ENCODE assay signal across 33 cellular contexts in genomic region chr5:52668139-52668538, GRCh38.
"Had no signal": no experiment of that assay in that cellular context is flagged by ENCODE, and none has a peak within 500 bp of the region (broad histone marks: within the 10 kb centered on the region; RNA-seq: fewer than 3 reads in every experiment).

No MANE protein-coding gene starts in this region.

- H3K36me3 Mint-ChIP-seq: activated CD8-positive, alpha-beta memory T cell treated with anti-CD3 and anti-CD28 coated beads, Interleukin-2, amount 10 ng/mL, durations not matched to agents 7 days and 5 days; activated naive CD4-positive, alpha-beta T cell treated with anti-CD3 and anti-CD28 coated beads, Interleukin-2, amount 10 ng/mL, durations not matched to agents 7 days and 5 days; activated naive CD4-positive, alpha-beta T cell treated with anti-CD3 and anti-CD28 coated beads, Interleukin-2, amount 50 U/mL, for 24 hours; activated naive CD8-positive, alpha-beta T cell; activated naive CD8-positive, alpha-beta T cell treated with anti-CD3 and anti-CD28 coated beads, Interleukin-2, amount 10 ng/mL, durations not matched to agents 7 days and 5 days; brain had no signal

- H3K36me3 ChIP-seq: ascending aorta, cardiac muscle cell had no signal

- H3K27ac Mint-ChIP-seq: activated CD4-positive, alpha-beta memory T cell treated with anti-CD3 and anti-CD28 coated beads, Interleukin-2, amount 10 ng/mL, durations not matched to agents 7 days and 5 days; activated CD4-positive, alpha-beta T cell treated with anti-CD3 and anti-CD28 coated beads for 36 hours; activated CD4-positive, alpha-beta T cell treated with anti-CD3 and anti-CD28 coated beads, Interleukin-2, amount 10 ng/mL, durations not matched to agents 7 days and 5 days; activated CD8-positive, alpha-beta T cell treated with anti-CD3 and anti-CD28 coated beads, Interleukin-2, amount 10 ng/mL, durations not matched to agents 7 days and 5 days; activated naive CD4-positive, alpha-beta T cell treated with anti-CD3 and anti-CD28 coated beads, Interleukin-2, amount 10 ng/mL, durations not matched to agents 7 days and 5 days; activated naive CD4-positive, alpha-beta T cell treated with anti-CD3 and anti-CD28 coated beads, Interleukin-2, amount 50 U/mL, for 24 hours; activated naive CD8-positive, alpha-beta T cell; activated naive CD8-positive, alpha-beta T cell treated with anti-CD3 and anti-CD28 coated beads, Interleukin-2, amount 10 ng/mL, durations not matched to agents 7 days and 5 days; activated naive CD8-positive, alpha-beta T cell treated with anti-CD3 and anti-CD28 coated beads, Interleukin-2, amount 50 U/mL, for 24 hours; activated T-cell treated with anti-CD3 and anti-CD28 coated beads, Interleukin-2, amount 50 U/mL, for 24 hours; activated T-helper 2 cell treated with anti-CD3 and anti-CD28 coated beads, Interferon-gamma antibody, Interleukin-2, Interleukin-4, amounts not matched to agents 10 μg/mL and 5 μg/mL and 100 μg/mL, durations not matched to agents 14 hours and 24 hours and 36 hours; brain; T-helper 1 cell treated with Interleukin-12 subunit alpha and Interleukin-12 subunit beta and Interleukin-4 antibody, amounts not matched to agents 30 μg/mL and 1 μg/mL, for 36 hours; T-helper 2 cell treated with Interferon-gamma antibody and Interleukin-4, amounts not matched to agents 5 μg/mL and 100 μg/mL, for 36 hours had no signal

- H3K9me3 Mint-ChIP-seq: activated CD4-positive, alpha-beta memory T cell treated with anti-CD3 and anti-CD28 coated beads, Interleukin-2, amount 10 ng/mL, durations not matched to agents 7 days and 5 days; activated CD4-positive, alpha-beta T cell treated with anti-CD3 and anti-CD28 coated beads, Interleukin-2, amount 10 ng/mL, durations not matched to agents 7 days and 5 days; activated naive CD4-positive, alpha-beta T cell treated with anti-CD3 and anti-CD28 coated beads, Interleukin-2, amount 10 ng/mL, durations not matched to agents 7 days and 5 days; activated naive CD4-positive, alpha-beta T cell treated with anti-CD3 and anti-CD28 coated beads, Interleukin-2, amount 50 U/mL, for 24 hours; activated naive CD8-positive, alpha-beta T cell treated with anti-CD3 and anti-CD28 coated beads, Interleukin-2, amount 10 ng/mL, durations not matched to agents 7 days and 5 days; activated naive CD8-positive, alpha-beta T cell treated with anti-CD3 and anti-CD28 coated beads, Interleukin-2, amount 50 U/mL, for 24 hours; activated T-cell treated with anti-CD3 and anti-CD28 coated beads, Interleukin-2, amount 50 U/mL, for 24 hours; activated T-helper 2 cell treated with anti-CD3 and anti-CD28 coated beads, Interferon-gamma antibody, Interleukin-2, Interleukin-4, amounts not matched to agents 10 μg/mL and 5 μg/mL and 100 μg/mL, durations not matched to agents 14 hours and 24 hours and 36 hours; brain; central memory CD8-positive, alpha-beta T cell; T-helper 1 cell treated with Interleukin-12 subunit alpha and Interleukin-12 subunit beta and Interleukin-4 antibody, amounts not matched to agents 30 μg/mL and 1 μg/mL, for 36 hours; T-helper 2 cell treated with Interferon-gamma antibody and Interleukin-4, amounts not matched to agents 5 μg/mL and 100 μg/mL, for 36 hours had no signal

- H3K4me1 Mint-ChIP-seq: brain; central memory CD8-positive, alpha-beta T cell had no signal

- H3K27me3 Mint-ChIP-seq: activated CD4-positive, alpha-beta T cell treated with anti-CD3 and anti-CD28 coated beads for 36 hours; activated naive CD4-positive, alpha-beta T cell treated with anti-CD3 and anti-CD28 coated beads, Interleukin-2, amount 50 U/mL, for 24 hours; activated naive CD8-positive, alpha-beta T cell; activated T-cell treated with anti-CD3 and anti-CD28 coated beads, Interleukin-2, amount 50 U/mL, for 24 hours had no signal

- H3K4me3 Mint-ChIP-seq: activated CD4-positive, alpha-beta memory T cell treated with anti-CD3 and anti-CD28 coated beads, Interleukin-2, amount 10 ng/mL, durations not matched to agents 7 days and 5 days; activated CD4-positive, alpha-beta T cell treated with anti-CD3 and anti-CD28 coated beads for 36 hours; activated CD4-positive, alpha-beta T cell treated with anti-CD3 and anti-CD28 coated beads, Interleukin-2, amount 10 ng/mL, durations not matched to agents 7 days and 5 days; activated CD8-positive, alpha-beta memory T cell treated with anti-CD3 and anti-CD28 coated beads, Interleukin-2, amount 10 ng/mL, durations not matched to agents 7 days and 5 days; activated CD8-positive, alpha-beta T cell treated with anti-CD3 and anti-CD28 coated beads, Interleukin-2, amount 10 ng/mL, durations not matched to agents 7 days and 5 days; activated naive CD4-positive, alpha-beta T cell treated with anti-CD3 and anti-CD28 coated beads, Interleukin-2, amount 10 ng/mL, durations not matched to agents 7 days and 5 days; activated naive CD4-positive, alpha-beta T cell treated with anti-CD3 and anti-CD28 coated beads, Interleukin-2, amount 50 U/mL, for 24 hours; activated naive CD8-positive, alpha-beta T cell; activated naive CD8-positive, alpha-beta T cell treated with anti-CD3 and anti-CD28 coated beads, Interleukin-2, amount 10 ng/mL, durations not matched to agents 7 days and 5 days; activated naive CD8-positive, alpha-beta T cell treated with anti-CD3 and anti-CD28 coated beads, Interleukin-2, amount 50 U/mL, for 24 hours; activated T-cell treated with anti-CD3 and anti-CD28 coated beads, Interleukin-2, amount 50 U/mL, for 24 hours; brain; central memory CD8-positive, alpha-beta T cell; T-helper 1 cell treated with Interleukin-12 subunit alpha and Interleukin-12 subunit beta and Interleukin-4 antibody, amounts not matched to agents 30 μg/mL and 1 μg/mL, for 36 hours; T-helper 2 cell treated with Interferon-gamma antibody and Interleukin-4, amounts not matched to agents 5 μg/mL and 100 μg/mL, for 36 hours had no signal

- DNase-seq: activated CD4-positive, alpha-beta memory T cell treated with anti-CD3 and anti-CD28 coated beads, Interleukin-2, amount 10 ng/mL, durations not matched to agents 7 days and 5 days; activated CD4-positive, alpha-beta T cell treated with anti-CD3 and anti-CD28 coated beads for 1 hour; activated CD4-positive, alpha-beta T cell treated with anti-CD3 and anti-CD28 coated beads for 36 hours; activated CD4-positive, alpha-beta T cell treated with anti-CD3 and anti-CD28 coated beads for 48 hours; activated CD4-positive, alpha-beta T cell treated with anti-CD3 and anti-CD28 coated beads, Interleukin-2, amount 10 ng/mL, durations not matched to agents 7 days and 5 days; activated CD4-positive, alpha-beta T cell treated with anti-CD3 and anti-CD28 coated beads, Interleukin-2, amount 50 U/mL, for 48 hours; activated CD4-positive, CD25-positive, alpha-beta regulatory T cell; activated CD8-positive, alpha-beta memory T cell treated with anti-CD3 and anti-CD28 coated beads for 24 hours; activated CD8-positive, alpha-beta memory T cell treated with anti-CD3 and anti-CD28 coated beads, Interleukin-2, amount 10 ng/mL, durations not matched to agents 7 days and 5 days; activated CD8-positive, alpha-beta memory T cell treated with anti-CD3 and anti-CD28 coated beads, Interleukin-2, amount 50 U/mL, for 48 hours; activated CD8-positive, alpha-beta T cell treated with anti-CD3 and anti-CD28 coated beads, Interleukin-2, amount 10 ng/mL, durations not matched to agents 7 days and 5 days; activated effector memory CD4-positive, alpha-beta T cell treated with Interleukin-2 at 50 U/mL for 16 hours; activated gamma-delta T cell; activated naive CD4-positive, alpha-beta T cell treated with anti-CD3 and anti-CD28 coated beads, Interleukin-2, amount 10 ng/mL, durations not matched to agents 7 days and 5 days; activated naive CD4-positive, alpha-beta T cell treated with Interleukin-2 at 50 U/mL for 16 hours; activated naive CD8-positive, alpha-beta T cell treated with anti-CD3 and anti-CD28 coated beads, Interleukin-2, amount 10 ng/mL, durations not matched to agents 7 days and 5 days; activated naive CD8-positive, alpha-beta T cell treated with anti-CD3 and anti-CD28 coated beads, Interleukin-2, amount 50 U/mL, for 24 hours; activated T-cell treated with anti-CD3 and anti-CD28 coated beads, Interleukin-2, amount 50 U/mL, for 24 hours; activated T-cell treated with anti-CD3 and anti-CD28 coated beads, Interleukin-2, amount 50 U/mL, for 48 hours; cerebellar nuclear complex; T-helper 2 cell; T-helper 9 cell had no signal

- H3K4me1 ChIP-seq: ascending aorta had no signal

- H3K27ac ChIP-seq: ascending aorta, cardiac muscle cell, VCaP had no signal

- H3K4me3 ChIP-seq: ascending aorta, cardiac muscle cell had no signal

- H3K27me3 ChIP-seq: ascending aorta, cardiac muscle cell had no signal

- H3K9me3 ChIP-seq: ascending aorta had no signal

- ATAC-seq: activated CD4-positive, alpha-beta T cell treated with anti-CD3 and anti-CD28 coated beads for 36 hours; activated CD4-positive, CD25-positive, alpha-beta regulatory T cell treated with anti-CD3 and anti-CD28 coated beads, Interleukin-2, amount 50 U/mL, for 24 hours; activated CD8-positive, alpha-beta memory T cell treated with anti-CD3 and anti-CD28 coated beads, Interleukin-2, amount 10 ng/mL, durations not matched to agents 7 days and 5 days; activated CD8-positive, alpha-beta T cell treated with anti-CD3 and anti-CD28 coated beads, Interleukin-2, amount 10 ng/mL, durations not matched to agents 7 days and 5 days; activated naive CD8-positive, alpha-beta T cell treated with anti-CD3 and anti-CD28 coated beads, Interleukin-2, amount 50 U/mL, for 24 hours had no signal
